Comparison of ENCODE assay signal across 22 cellular contexts in the genomic region with DNA sequence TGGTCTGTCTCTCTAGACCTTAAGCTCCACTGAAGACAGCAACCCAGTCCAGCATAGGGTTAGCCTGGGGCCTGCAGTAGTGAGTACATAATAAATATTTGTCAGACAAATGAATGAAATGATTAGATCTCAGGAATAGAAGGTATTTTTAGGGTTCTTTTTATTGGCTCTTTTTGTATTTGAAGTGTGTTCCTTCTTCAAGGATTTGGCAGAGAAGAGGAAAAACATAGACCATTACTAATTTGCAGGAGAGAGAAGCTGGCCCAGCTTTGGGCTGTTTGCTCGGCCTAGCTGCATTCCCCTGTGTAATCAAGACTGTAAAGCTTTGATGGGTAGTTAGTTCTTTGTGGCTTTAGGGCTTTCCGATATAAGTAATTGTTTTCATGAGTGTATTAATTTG.
"Had no signal": no experiment of that assay in that cellular context is flagged by ENCODE, and none has a peak within 500 bp of the region (broad histone marks: within the 10 kb centered on the region; RNA-seq: fewer than 3 reads in every experiment).

No MANE protein-coding gene starts in this region.

- H3K27me3 ChIP-seq: breast epithelium, colonic mucosa had no signal

- H3K27ac ChIP-seq: breast epithelium, colonic mucosa, PC-9 had no signal

- DNase-seq: activated CD4-positive, alpha-beta memory T cell treated with anti-CD3 and anti-CD28 coated beads for 36 hours; activated CD4-positive, alpha-beta T cell treated with anti-CD3 and anti-CD28 coated beads, Interleukin-2, amount 10 ng/mL, durations not matched to agents 7 days and 5 days; activated CD4-positive, CD25-positive, alpha-beta regulatory T cell; activated CD8-positive, alpha-beta memory T cell treated with anti-CD3 and anti-CD28 coated beads for 24 hours; activated gamma-delta T cell; activated naive CD4-positive, alpha-beta T cell treated with anti-CD3 and anti-CD28 coated beads for 36 hours; activated T-cell treated with anti-CD3 and anti-CD28 coated beads, Interleukin-2, amount 50 U/mL, for 4 hours; caudate nucleus; colonic mucosa; Karpas-422; NCI-H1048; NCI-H1930; NCI-H2171; NCI-H226; NCI-H526 treated with DMSO at 0.1 percent for 48 hours; NCI-H82; PC-9; SIG-M5; T-helper 17 cell; T-helper 9 cell had no signal

- H2AFZ ChIP-seq: PC-9 had no signal

- H3K27me3 Mint-ChIP-seq: activated CD4-positive, alpha-beta memory T cell treated with anti-CD3 and anti-CD28 coated beads for 36 hours; activated CD4-positive, alpha-beta T cell treated with anti-CD3 and anti-CD28 coated beads, Interleukin-2, amount 10 ng/mL, durations not matched to agents 7 days and 5 days; activated naive CD8-positive, alpha-beta T cell; T-helper 17 cell had no signal

- H3K4me1 ChIP-seq: breast epithelium, colonic mucosa had no signal

- H3K4me3 ChIP-seq: breast epithelium, colonic mucosa, PC-9 had no signal

- ATAC-seq: activated T-cell treated with anti-CD3 and anti-CD28 coated beads, Interleukin-2, amount 50 U/mL, for 4 hours; T-helper 17 cell had no signal

- H3K36me3 ChIP-seq: breast epithelium, colonic mucosa had no signal

- H3K9me3 ChIP-seq: breast epithelium, colonic mucosa had no signal

- H3K4me1 Mint-ChIP-seq: activated CD4-positive, alpha-beta T cell treated with anti-CD3 and anti-CD28 coated beads, Interleukin-2, amount 10 ng/mL, durations not matched to agents 7 days and 5 days had no signal

- H3K4me3 Mint-ChIP-seq: activated CD4-positive, alpha-beta memory T cell treated with anti-CD3 and anti-CD28 coated beads for 36 hours; activated CD4-positive, alpha-beta T cell treated with anti-CD3 and anti-CD28 coated beads, Interleukin-2, amount 10 ng/mL, durations not matched to agents 7 days and 5 days; activated naive CD4-positive, alpha-beta T cell treated with anti-CD3 and anti-CD28 coated beads for 36 hours; activated naive CD8-positive, alpha-beta T cell; activated T-cell treated with anti-CD3 and anti-CD28 coated beads, Interleukin-2, amount 50 U/mL, for 4 hours; T-helper 17 cell had no signal

- H3K36me3 Mint-ChIP-seq: activated CD4-positive, alpha-beta memory T cell treated with anti-CD3 and anti-CD28 coated beads for 36 hours had no signal

- H3K4me2 ChIP-seq: PC-9 had no signal

- H3K9me3 Mint-ChIP-seq: activated CD4-positive, alpha-beta memory T cell treated with anti-CD3 and anti-CD28 coated beads for 36 hours; activated CD4-positive, alpha-beta T cell treated with anti-CD3 and anti-CD28 coated beads, Interleukin-2, amount 10 ng/mL, durations not matched to agents 7 days and 5 days; activated naive CD4-positive, alpha-beta T cell treated with anti-CD3 and anti-CD28 coated beads for 36 hours; activated T-cell treated with anti-CD3 and anti-CD28 coated beads, Interleukin-2, amount 50 U/mL, for 4 hours had no signal

- H3K27ac Mint-ChIP-seq: activated CD4-positive, alpha-beta memory T cell treated with anti-CD3 and anti-CD28 coated beads for 36 hours; activated CD4-positive, alpha-beta T cell treated with anti-CD3 and anti-CD28 coated beads, Interleukin-2, amount 10 ng/mL, durations not matched to agents 7 days and 5 days; activated naive CD4-positive, alpha-beta T cell treated with anti-CD3 and anti-CD28 coated beads for 36 hours; activated naive CD8-positive, alpha-beta T cell; T-helper 17 cell had no signal
